In genomic region chr11:68387840-68388239, GRCh38 we compare ENCODE assay signal across 19 cellular contexts.
DNase-seq lines count a peak whose midpoint lies in the region; ATAC-seq and TF ChIP-seq lines count a peak whose summit lies in the region.
"Had no signal": no experiment of that assay in that cellular context is flagged by ENCODE, and none has a peak within 500 bp of the region (broad histone marks: within the 10 kb centered on the region; RNA-seq: fewer than 3 reads in every experiment).

No MANE protein-coding gene starts in this region.

- peaks cover 9 to 88% (median 81%) of the 10 kb centered on the region in 11 experiments; a peak in 21 of 22 replicates for H3K36me3 ChIP-seq in BLaER1 treated with 17β-estradiol and CSF1 and Interleukin-3, amounts not matched to agents 10 nM and 100 nM
- H3K36me3 ChIP-seq: MG63 had no signal

- H3K9me3 ChIP-seq in BLaER1 treated with 17β-estradiol and CSF1 and Interleukin-3, amounts not matched to agents 10 nM and 100 nM (replicated peaks in 1 of 11): 0 out of 22 replicates have a peak, but pooled peaks cover 0 to 4% (median 0%) of the 10 kb centered on the region in 11 experiments
- H3K9me3 ChIP-seq: MG63 had no signal

- DNase-seq in RWPE1 (ENCODE audit: low spot score) (no peak), left lobe of liver (ENCODE audit: low spot score) (no peak), osteocyte (ENCODE audit: extremely low spot score, unreplicated experiment) (no peak), left colon (no peak), NCI-H748 treated with DMSO at 0.1 percent for 48 hours (lab: John Stamatoyannopoulos, UW) (no peak)
- DNase-seq: CD4-positive, alpha-beta T cell; COR-L47; DMS 273 treated with DMSO at 0.1 percent for 48 hours; DND-41; MG63; NCI-H1694; NCI-H2029 treated with DMSO at 0.1 percent for 48 hours; NCI-H446 treated with DMSO at 0.1 percent for 48 hours; NCI-H526; RPMI8226; SHP77 had no signal

- POLR2A ChIA-PET in RWPE1 (lab: Yijun Ruan, JAX; ENCODE audit: low non-redundant PET): no interaction called here

- peaks cover 5 to 94% (median 58%) of the 10 kb centered on the region in 11 experiments; a peak in 20 of 22 replicates for H4K20me1 ChIP-seq in BLaER1 treated with 17β-estradiol and CSF1 and Interleukin-3, amounts not matched to agents 10 nM and 100 nM

- CTCF ChIA-PET in RWPE1 (lab: Yijun Ruan, JAX): interaction anchor here (1.0 kb wide), 1 partner anchor 130 kb away, joined by 3 read pairs; no protein-coding TSS in a partner anchor

- no peak overlapping the region for H3K4me3 ChIP-seq in BLaER1 treated with 17β-estradiol and CSF1 and Interleukin-3, amounts not matched to agents 10 nM and 100 nM
- H3K4me3 ChIP-seq: K562, MG63 had no signal

- H3K4me3 Mint-ChIP-seq in osteocyte (ENCODE audit: unreplicated experiment): no peak overlapping the region
- H3K4me3 Mint-ChIP-seq: CD4-positive, alpha-beta T cell had no signal

- H3K4me2 ChIP-seq in BLaER1 treated with 17β-estradiol and CSF1 and Interleukin-3, amounts not matched to agents 10 nM and 100 nM: peak overlapping the region in 4 of 11 experiments; percentile 5 to 26 (median 17); a peak in 1 of 22 replicates

- peaks cover 0 to 40% (median 27%) of the 10 kb centered on the region in 10 experiments; a peak in 16 of 20 replicates for H3K4me1 ChIP-seq in BLaER1 treated with 17β-estradiol and CSF1 and Interleukin-3, amounts not matched to agents 10 nM and 100 nM

- no peaks in the 10 kb centered on the region for H3K9me3 Mint-ChIP-seq in osteocyte (ENCODE audit: unreplicated experiment)
- H3K9me3 Mint-ChIP-seq: CD4-positive, alpha-beta T cell had no signal

- H3K27me3 Mint-ChIP-seq in osteocyte (ENCODE audit: unreplicated experiment): no peaks in the 10 kb centered on the region
- H3K27me3 Mint-ChIP-seq: CD4-positive, alpha-beta T cell had no signal

- no peak for TF ChIP-seq CTCF in RWPE1 (conservative IDR thresholded peaks at IDR 0.05; ENCODE audit: low read depth)
- TF ChIP-seq CTCF in osteocyte (IDR thresholded peaks at IDR 0.05): no peak

- H3K9ac ChIP-seq in BLaER1 treated with 17β-estradiol and CSF1 and Interleukin-3, amounts not matched to agents 10 nM and 100 nM: peak overlapping the region in 6 of 11 experiments; percentile 13 to 45 (median 20); a peak in 5 of 22 replicates

- H3K36me3 Mint-ChIP-seq in osteocyte (ENCODE audit: unreplicated experiment): peaks cover 22% of the 10 kb centered on the region

- H3K27me3 ChIP-seq in BLaER1 treated with 17β-estradiol and CSF1 and Interleukin-3, amounts not matched to agents 10 nM and 100 nM: no peaks in the 10 kb centered on the region
- H3K27me3 ChIP-seq: MG63 had no signal

- H3K27ac ChIP-seq in BLaER1 treated with 17β-estradiol and CSF1 and Interleukin-3, amounts not matched to agents 10 nM and 100 nM: peak overlapping the region in 1 of 11 experiments; percentile 20; a peak in 2 of 22 replicates
- peak overlapping the region; percentile 19; the same call in 1 of the 2 replicates for H3K27ac ChIP-seq in RWPE1

- peak overlapping the region; percentile 68 for H3K27ac Mint-ChIP-seq in osteocyte (ENCODE audit: unreplicated experiment)
- H3K27ac Mint-ChIP-seq: CD4-positive, alpha-beta T cell had no signal

- intact Hi-C loops in left colon (cut with DNase I, micrococcal nuclease): loop anchor here in 1 of 2 donors (10.0 kb wide), 1 partner anchor 83 kb away; no protein-coding TSS in a partner anchor

- ATAC-seq in left lobe of liver: peak; percentile 29
- ATAC-seq in left colon: no peak
- ATAC-seq in GM18511 (IDR thresholded peaks at IDR 0.05; ENCODE audit: unreplicated experiment): no peak
- ATAC-seq: K562 had no signal

- H3K4me1 Mint-ChIP-seq in osteocyte (ENCODE audit: unreplicated experiment): peaks cover 23% of the 10 kb centered on the region
